In the genomic region with DNA sequence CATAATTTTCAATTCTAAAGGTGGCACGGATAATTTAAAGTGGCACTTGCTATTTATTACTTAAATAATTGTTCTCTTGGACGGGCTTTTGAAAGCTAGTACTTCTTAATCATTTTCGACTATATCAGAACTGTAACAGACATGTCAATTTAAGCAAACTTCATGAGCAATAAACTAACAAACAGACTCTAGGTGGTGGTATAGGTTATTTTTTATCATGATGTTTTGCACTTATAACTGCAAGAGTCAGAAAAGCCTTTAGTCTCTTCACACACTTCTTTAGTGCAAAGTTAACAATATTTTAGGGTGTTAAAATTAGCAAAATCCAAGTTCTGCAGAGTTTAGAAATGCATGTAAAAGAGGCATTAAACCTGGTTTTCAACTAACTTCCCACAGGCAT, we compare ENCODE assay signal across 8 cellular contexts. TPM values are rescaled to one million over a fixed set of nuclear protein-coding genes. Genes with fewer than 3 reads are reported as not detected.
DNase-seq lines count a peak whose midpoint lies in the region; ATAC-seq and TF ChIP-seq lines count a peak whose summit lies in the region.

No MANE protein-coding gene starts in this region.

- POLR2A ChIA-PET in activated B cell treated with CpG ODN at 0.5 μM for 24 hours (lab: Charles Lee), result no interaction called here

- peak overlapping the region; percentile 59 for H3K4me3 ChIP-seq in iPS-11a (ENCODE audit: low read depth, low read length)

- CTCF ChIA-PET in activated B cell treated with CpG ODN at 0.5 μM for 24 hours (lab: Charles Lee), result interaction anchor here (1.0 kb wide), 1 partner anchor 199 kb away, joined by 3 read pairs; no protein-coding TSS in a partner anchor

- peak overlapping the region; percentile 88 for H3K27ac Mint-ChIP-seq in activated B cell treated with CpG ODN at 0.5 μM for 24 hours
- H3K27ac Mint-ChIP-seq in stimulated activated naive B cell treated with anti-CD40 and anti-IgM and Interleukin-4, amounts not matched to agents 10 μg/mL and 1 μg/mL and 100 μg/mL, for 72 hours, result peak overlapping the region; percentile 93

- H3K4me3 Mint-ChIP-seq in activated T-cell treated with anti-CD3 and anti-CD28 coated beads, Interleukin-2, amount 50 U/mL, for 4 hours, result peak overlapping the region; percentile 87
- H3K4me3 Mint-ChIP-seq in activated B cell treated with CpG ODN at 0.5 μM for 24 hours, result peak overlapping the region; percentile 81
- H3K4me3 Mint-ChIP-seq in stimulated activated naive B cell treated with anti-CD40 and anti-IgM and Interleukin-4, amounts not matched to agents 10 μg/mL and 1 μg/mL and 100 μg/mL, for 72 hours, result peak overlapping the region; percentile 91 to 94

- peaks cover 11% of the 10 kb centered on the region for H3K27me3 Mint-ChIP-seq in activated T-cell treated with anti-CD3 and anti-CD28 coated beads, Interleukin-2, amount 50 U/mL, for 4 hours (ENCODE audit: low read depth)
- no peaks in the 10 kb centered on the region for H3K27me3 Mint-ChIP-seq in activated B cell treated with CpG ODN at 0.5 μM for 24 hours
- H3K27me3 Mint-ChIP-seq in stimulated activated naive B cell treated with anti-CD40 and anti-IgM and Interleukin-4, amounts not matched to agents 10 μg/mL and 1 μg/mL and 100 μg/mL, for 72 hours, result no peaks in the 10 kb centered on the region

- intact Hi-C loops in activated B cell treated with CpG ODN at 0.5 μM for 24 hours (cut with micrococcal nuclease), result loop anchor here (1.0 to 5.0 kb wide), 7 partner anchors 10 to 660 kb away; no protein-coding TSS in a partner anchor

- TF ChIP-seq CTCF in activated B cell treated with CpG ODN at 0.5 μM for 24 hours (IDR thresholded peaks at IDR 0.05), result no peak

- no peak for ATAC-seq in activated T-cell treated with anti-CD3 and anti-CD28 coated beads, Interleukin-2, amount 50 U/mL, for 4 hours
- ATAC-seq in activated B cell treated with CpG ODN at 0.5 μM for 24 hours (ENCODE audit: low read depth), result no peak
- no peak for ATAC-seq in stimulated activated naive B cell treated with anti-CD40 and anti-IgM and Interleukin-4, amounts not matched to agents 10 μg/mL and 1 μg/mL and 100 μg/mL, for 72 hours (replicated peaks)

- no peak for DNase-seq in activated T-cell treated with anti-CD3 and anti-CD28 coated beads, Interleukin-2, amount 50 U/mL, for 4 hours
- DNase-seq in activated T-cell treated with anti-CD3 and anti-CD28 coated beads for 4 hours (no peak), activated B cell treated with CpG ODN at 0.5 μM for 24 hours (no peak), ureter (ENCODE audit: low spot score) (no peak), NCI-H2227 (lab: John Stamatoyannopoulos, UW; ENCODE audit: unreplicated experiment) (no peak), OCI-M2 (lab: John Stamatoyannopoulos, UW; ENCODE audit: unreplicated experiment) (no peak)
- DNase-seq in stimulated activated naive B cell treated with anti-CD40 and anti-IgM and Interleukin-4, amounts not matched to agents 10 μg/mL and 1 μg/mL and 100 μg/mL, for 72 hours, result no peak

- peaks cover 67% of the 10 kb centered on the region for H3K4me1 Mint-ChIP-seq in activated T-cell treated with anti-CD3 and anti-CD28 coated beads, Interleukin-2, amount 50 U/mL, for 4 hours (ENCODE audit: low read depth)
- H3K4me1 Mint-ChIP-seq in activated B cell treated with CpG ODN at 0.5 μM for 24 hours, result peaks cover 66% of the 10 kb centered on the region
- peaks cover 29 to 68% of the 10 kb centered on the region in 2 donors for H3K4me1 Mint-ChIP-seq in stimulated activated naive B cell treated with anti-CD40 and anti-IgM and Interleukin-4, amounts not matched to agents 10 μg/mL and 1 μg/mL and 100 μg/mL, for 72 hours

- H3K36me3 Mint-ChIP-seq in activated T-cell treated with anti-CD3 and anti-CD28 coated beads, Interleukin-2, amount 50 U/mL, for 4 hours (ENCODE audit: insufficient read depth), result peaks cover 1% of the 10 kb centered on the region
- peaks cover 11% of the 10 kb centered on the region for H3K36me3 Mint-ChIP-seq in activated B cell treated with CpG ODN at 0.5 μM for 24 hours (ENCODE audit: low read depth)
- H3K36me3 Mint-ChIP-seq in stimulated activated naive B cell treated with anti-CD40 and anti-IgM and Interleukin-4, amounts not matched to agents 10 μg/mL and 1 μg/mL and 100 μg/mL, for 72 hours, result peaks cover 2 to 6% of the 10 kb centered on the region in 2 donors

- no peaks in the 10 kb centered on the region for H3K9me3 Mint-ChIP-seq in activated T-cell treated with anti-CD3 and anti-CD28 coated beads, Interleukin-2, amount 50 U/mL, for 4 hours
- H3K9me3 Mint-ChIP-seq in activated B cell treated with CpG ODN at 0.5 μM for 24 hours, result no peaks in the 10 kb centered on the region
- H3K9me3 Mint-ChIP-seq in stimulated activated naive B cell treated with anti-CD40 and anti-IgM and Interleukin-4, amounts not matched to agents 10 μg/mL and 1 μg/mL and 100 μg/mL, for 72 hours, result no peaks in the 10 kb centered on the region

RNA-seq across cellular contexts. Expression of a gene that starts 2.2 kb away (rescaled TPM):
- 10 to 100 TPM; 26.3 to 27.3 (median 27.1) TPM for total RNA-seq in activated T-cell treated with anti-CD3 and anti-CD28 coated beads, Interleukin-2, amount 50 U/mL, for 4 hours
- 24.6 and 26.6 TPM in 2 replicates for total RNA-seq in activated B cell treated with CpG ODN at 0.5 μM for 24 hours
- total RNA-seq in ureter, result 45.5 TPM
